Comparison of ENCODE assay signal across 15 cellular contexts in the genomic region with DNA sequence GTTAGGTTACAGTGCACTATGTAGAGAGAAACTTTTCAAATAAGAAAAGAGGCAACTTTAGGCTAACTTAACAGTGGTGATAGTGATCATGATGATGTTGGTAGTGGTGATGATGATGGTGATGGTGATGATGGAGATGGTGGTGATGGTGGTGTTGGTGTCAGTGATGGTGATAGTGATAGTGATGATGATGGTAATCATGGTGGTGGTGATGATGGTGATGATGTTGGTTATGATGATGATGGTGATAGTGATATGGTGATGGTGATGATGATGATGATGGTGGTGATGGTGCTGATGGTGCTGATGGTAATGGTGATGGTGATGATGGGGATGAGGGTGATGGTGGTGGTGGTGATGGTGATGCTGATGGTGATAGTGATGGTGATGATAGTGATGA.
DNase-seq lines count a peak whose midpoint lies in the region; ATAC-seq, FAIRE-seq and TF ChIP-seq lines count a peak whose summit lies in the region.
"Had no signal": no experiment of that assay in that cellular context is flagged by ENCODE, and none has a peak within 500 bp of the region (broad histone marks: within the 10 kb centered on the region; RNA-seq: fewer than 3 reads in every experiment).

No MANE protein-coding gene starts in this region.

- H3K79me1 ChIP-seq in H1 (ENCODE audit: low read depth, low read length): no peaks in the 10 kb centered on the region

- no peak overlapping the region for H4K5ac ChIP-seq in H1 (ENCODE audit: insufficient read length, low read depth, low read length)

- H4K20me1 ChIP-seq in H1 (replicated peaks in 1 of 2; ENCODE audit: control insufficient read depth in 1 of 2, insufficient read depth in 2 of 2, low read length in 2 of 2) (peaks cover 0 to 3% of the 10 kb centered on the region in 2 experiments), mammary epithelial cell (ENCODE audit: insufficient read depth, low read length) (no peaks in the 10 kb centered on the region)
- H4K20me1 ChIP-seq: BLaER1 had no signal

- intact Hi-C loops in CD8-positive, alpha-beta T cell (cut with DNase I, micrococcal nuclease): no loop called here
- intact Hi-C loops in mammary epithelial cell (cut with micrococcal nuclease): no loop called here

- dilution Hi-C loops in mammary epithelial cell (cut with HindIII; ENCODE audit: low sequenced_read_pairs): no loop called here

- H2BK15ac ChIP-seq in H1 (ENCODE audit: low read length): no peak overlapping the region

- no peak overlapping the region for H3K14ac ChIP-seq in H1 (ENCODE audit: insufficient read length)

- H2BK120ac ChIP-seq in H1 (replicated peaks; ENCODE audit: low read depth, low read length): no peak overlapping the region

- ATAC-seq in CD8-positive, alpha-beta T cell: no peak
- ATAC-seq in natural killer cell treated with Interleukin-12 subunit alpha and Interleukin-12 subunit beta and Interleukin-15 and Interleukin-18, amount 100 ng/mL, for 72 hours: no peak

- H3K36me3 ChIP-seq in CD8-positive, alpha-beta T cell (ENCODE audit: insufficient read depth, low read length): no peaks in the 10 kb centered on the region
- H3K36me3 ChIP-seq in H1 (ENCODE audit: control insufficient read depth in 2 of 4, insufficient read depth in 4 of 4, low read length in 3 of 4): no peaks in the 10 kb centered on the region
- H3K36me3 ChIP-seq in mammary epithelial cell (ENCODE audit: insufficient read depth, low read length): no peaks in the 10 kb centered on the region
- H3K36me3 ChIP-seq: BLaER1 had no signal

- H3K9me3 Mint-ChIP-seq in CD8-positive, alpha-beta T cell: peaks cover 4% of the 10 kb centered on the region
- peaks cover 12% of the 10 kb centered on the region for H3K9me3 Mint-ChIP-seq in natural killer cell treated with Interleukin-12 subunit alpha and Interleukin-12 subunit beta and Interleukin-15 and Interleukin-18, amount 100 ng/mL, for 72 hours

- TF ChIP-seq RAD21 in H1 (IDR thresholded peaks at IDR 0.05 in 1 of 2, conservative IDR thresholded peaks at IDR 0.05 in 1 of 2; ENCODE audit: low read depth in 2 of 2, low read length in 2 of 2): no peak

- no peaks in the 10 kb centered on the region for H3K79me2 ChIP-seq in H1 (ENCODE audit: control insufficient read depth in 1 of 2, insufficient read depth in 2 of 2, low read length in 2 of 2)
- H3K79me2 ChIP-seq in mammary epithelial cell (ENCODE audit: insufficient read depth, low read length): no peaks in the 10 kb centered on the region

- H2AFZ ChIP-seq in H1 (ENCODE audit: low read length): no peak overlapping the region
- H2AFZ ChIP-seq in mammary epithelial cell (ENCODE audit: low read depth, low read length): no peak overlapping the region

- POLR2A ChIA-PET in CD8-positive, alpha-beta T cell (lab: Charles Lee): no interaction called here
- POLR2A ChIA-PET in H1 (lab: Charles Lee; ENCODE audit: partially characterized antibody): no interaction called here

- no peaks in the 10 kb centered on the region for H3K9me3 ChIP-seq in CD8-positive, alpha-beta T cell (ENCODE audit: low read length)
- H3K9me3 ChIP-seq in H1 (ENCODE audit: insufficient read depth in 2 of 2, low read depth in 1 of 2, low read length in 1 of 2): no peaks in the 10 kb centered on the region; a peak in 1 of 4 replicates
- peaks cover 17% of the 10 kb centered on the region for H3K9me3 ChIP-seq in mammary epithelial cell (replicated peaks; ENCODE audit: insufficient read depth, low read length)

- peak overlapping the region; percentile 73 for H3K56ac ChIP-seq in H1 (replicated peaks; ENCODE audit: insufficient read length, low read depth, low read length)

- H3K27me3 ChIP-seq in CD8-positive, alpha-beta T cell (ENCODE audit: insufficient read depth, low read length): no peaks in the 10 kb centered on the region
- 0 out of 7 replicates have a peak, but pooled peaks cover 0 to 2% (median 0%) of the 10 kb centered on the region in 4 experiments for H3K27me3 ChIP-seq in H1 (replicated peaks in 1 of 4; ENCODE audit: control insufficient read depth in 3 of 4, extremely low read depth in 1 of 4, insufficient read depth in 3 of 4, low read length in 3 of 4)
- H3K27me3 ChIP-seq in mammary epithelial cell (ENCODE audit: insufficient read depth, low read length): no peaks in the 10 kb centered on the region
- H3K27me3 ChIP-seq: BLaER1 had no signal

- H3K4me1 Mint-ChIP-seq in CD8-positive, alpha-beta T cell (ENCODE audit: low read depth): peaks cover 15% of the 10 kb centered on the region
- H3K4me1 Mint-ChIP-seq in natural killer cell treated with Interleukin-12 subunit alpha and Interleukin-12 subunit beta and Interleukin-15 and Interleukin-18, amount 100 ng/mL, for 72 hours (ENCODE audit: low read depth in 2 of 2): peaks cover 17 to 22% of the 10 kb centered on the region in 2 donors

- in situ Hi-C loops in GM13976 (cut with MboI; ENCODE audit: low sequenced_read_pairs, unreplicated experiment) (no loop called here), mammary epithelial cell (cut with MboI; ENCODE audit: low sequenced_read_pairs in 2 of 2) (no loop called here)

- TF ChIP-seq POLR2A in H1 (IDR thresholded peaks at IDR 0.05; ENCODE audit: control extremely low read depth in 1 of 2, low read depth in 2 of 2, low read length in 2 of 2): no peak

- no peak overlapping the region for H3K18ac ChIP-seq in H1 (ENCODE audit: extremely low read depth, low read length)

- H3K4me1 ChIP-seq in CD8-positive, alpha-beta T cell (ENCODE audit: insufficient read depth, low read length): peaks cover 5% of the 10 kb centered on the region
- H3K4me1 ChIP-seq in H1 (replicated peaks in 1 of 4; ENCODE audit: control insufficient read depth in 3 of 4, insufficient read depth in 4 of 4, low read length in 3 of 4): peaks cover 0 to 3% (median 0%) of the 10 kb centered on the region in 4 experiments; a peak in 1 of 7 replicates
- H3K4me1 ChIP-seq in mammary epithelial cell (ENCODE audit: insufficient read depth, low read length): peaks cover 20% of the 10 kb centered on the region

- H3K4ac ChIP-seq in H1 (replicated peaks; ENCODE audit: insufficient read length, low read depth, low read length): no peak overlapping the region

- H4K8ac ChIP-seq in H1 (ENCODE audit: extremely low read depth, insufficient read depth, low read length): no peak overlapping the region; the same call in 1 of the 2 replicates

- H2BK20ac ChIP-seq in H1 (ENCODE audit: low read length): no peak overlapping the region

- peaks cover 4% of the 10 kb centered on the region; the same call in 1 of the 2 replicates for H3K23me2 ChIP-seq in H1 (ENCODE audit: low read depth, low read length)

- H3K23ac ChIP-seq in H1 (ENCODE audit: insufficient read length): no peak overlapping the region

- no TSS peak for BruUV-seq in mammary epithelial cell (replicated peaks; lab: Mats Ljungman, UMichigan)

- H2AK5ac ChIP-seq in H1 (ENCODE audit: low read depth, low read length): peak overlapping the region; percentile 68; the same call in 1 of the 2 replicates

- peak; percentile 88 for FAIRE-seq in HTR-8/SVneo (lab: Jason Lieb, UNC)
- no peak for FAIRE-seq in H1 (lab: Jason Lieb, UNC)
- FAIRE-seq: GM18507, H54 had no signal

- H2BK5ac ChIP-seq in H1 (ENCODE audit: low read depth, low read length): no peak overlapping the region

- H3K9ac ChIP-seq in H1 (replicated peaks in 1 of 4; ENCODE audit: extremely low read depth in 1 of 4, low read depth in 3 of 4, low read length in 3 of 4): no peak overlapping the region
- H3K9ac ChIP-seq in mammary epithelial cell (ENCODE audit: insufficient read depth, low read length): no peak overlapping the region
- H3K9ac ChIP-seq: BLaER1 had no signal

- H4K91ac ChIP-seq in H1 (replicated peaks; ENCODE audit: insufficient read length, low read length): no peak overlapping the region

- no peaks in the 10 kb centered on the region for H3K27me3 Mint-ChIP-seq in CD8-positive, alpha-beta T cell (ENCODE audit: low read depth)
- peaks cover 14 to 17% of the 10 kb centered on the region in 2 donors for H3K27me3 Mint-ChIP-seq in natural killer cell treated with Interleukin-12 subunit alpha and Interleukin-12 subunit beta and Interleukin-15 and Interleukin-18, amount 100 ng/mL, for 72 hours

- H3K4me2 ChIP-seq in H1 (ENCODE audit: insufficient read depth in 1 of 2, low read depth in 2 of 2, low read length in 2 of 2): no peak overlapping the region
- no peak overlapping the region for H3K4me2 ChIP-seq in mammary epithelial cell (ENCODE audit: insufficient read depth, low read depth, low read length)
- H3K4me2 ChIP-seq: BLaER1 had no signal

- no peaks in the 10 kb centered on the region for H3K36me3 Mint-ChIP-seq in CD8-positive, alpha-beta T cell
- peaks cover 15% of the 10 kb centered on the region for H3K36me3 Mint-ChIP-seq in natural killer cell treated with Interleukin-12 subunit alpha and Interleukin-12 subunit beta and Interleukin-15 and Interleukin-18, amount 100 ng/mL, for 72 hours

- no peak for DNase-seq in CD8-positive, alpha-beta T cell
- DNase-seq in HTR-8/SVneo (ENCODE audit: insufficient read length, low spot score): no peak
- DNase-seq in H1 (ENCODE audit: low read depth in 1 of 2, low spot score in 2 of 2): no peak
- no peak for DNase-seq in natural killer cell treated with Interleukin-12 subunit alpha and Interleukin-12 subunit beta and Interleukin-15 and Interleukin-18, amount 100 ng/mL, for 72 hours (ENCODE audit: low spot score)
- no peak for DNase-seq in SHP77 (lab: John Stamatoyannopoulos, UW)
- no peak for DNase-seq in NCI-H774 (lab: John Stamatoyannopoulos, UW)
- DNase-seq in GM13976 (ENCODE audit: low spot score): no peak
- no peak for DNase-seq in mammary epithelial cell
- DNase-seq: 8988T, AML-193, DMS53, GF-D8 had no signal

- no peak overlapping the region for H2BK12ac ChIP-seq in H1 (ENCODE audit: low read depth, low read length)

- H3K27ac Mint-ChIP-seq in CD8-positive, alpha-beta T cell: peak overlapping the region; percentile 10
- H3K27ac Mint-ChIP-seq in natural killer cell treated with Interleukin-12 subunit alpha and Interleukin-12 subunit beta and Interleukin-15 and Interleukin-18, amount 100 ng/mL, for 72 hours: no peak overlapping the region

- TF ChIP-seq CTCF in CD8-positive, alpha-beta T cell (IDR thresholded peaks at IDR 0.05): no peak
- TF ChIP-seq CTCF in H1 (IDR thresholded peaks at IDR 0.05; ENCODE audit: control extremely low read depth in 1 of 3, insufficient read depth in 1 of 3, low read depth in 1 of 3, low read length in 3 of 3) (no peak), GM13976 (IDR thresholded peaks at IDR 0.05; ENCODE audit: borderline replicate concordance, control extremely low read depth, extremely low read depth, insufficient read depth, missing control alignments) (no peak), mammary epithelial cell (conservative IDR thresholded peaks at IDR 0.05 in 1 of 2, IDR thresholded peaks at IDR 0.05 in 1 of 2; ENCODE audit: extremely low read depth in 1 of 2, insufficient read depth in 1 of 2, low read depth in 1 of 2, low read length in 2 of 2) (no peak)

- no peak overlapping the region for H3K4me3 Mint-ChIP-seq in CD8-positive, alpha-beta T cell
- peak overlapping the region; percentile 2 for H3K4me3 Mint-ChIP-seq in natural killer cell treated with Interleukin-12 subunit alpha and Interleukin-12 subunit beta and Interleukin-15 and Interleukin-18, amount 100 ng/mL, for 72 hours

- no peak overlapping the region for H3K4me3 ChIP-seq in CD8-positive, alpha-beta T cell (ENCODE audit: low read depth, low read length)
- H3K4me3 ChIP-seq in H1 (ENCODE audit: extremely low read depth in 1 of 4, insufficient read depth in 2 of 4, low read depth in 3 of 4, low read length in 4 of 4) (no peak overlapping the region), mammary epithelial cell (replicated peaks in 1 of 3; ENCODE audit: insufficient read depth in 1 of 3, low read depth in 2 of 3, low read length in 3 of 3) (no peak overlapping the region)
- H3K4me3 ChIP-seq: BLaER1 had no signal

- TF ChIP-seq EP300 in H1 (IDR thresholded peaks at IDR 0.05; ENCODE audit: borderline replicate concordance in 1 of 2, low read depth in 2 of 2, low read length in 2 of 2): no peak

- CTCF ChIA-PET in CD8-positive, alpha-beta T cell (lab: Charles Lee): no interaction called here
- CTCF ChIA-PET in H1 (lab: Charles Lee; ENCODE audit: partially characterized antibody) (no interaction called here), mammary epithelial cell (lab: Charles Lee; ENCODE audit: low non-redundant PET) (no interaction called here)

- H3K27ac ChIP-seq in CD8-positive, alpha-beta T cell (ENCODE audit: low read depth, low read length): no peak overlapping the region
- no peak overlapping the region for H3K27ac ChIP-seq in H1 (ENCODE audit: low read depth, low read length)
- H3K27ac ChIP-seq in mammary epithelial cell (ENCODE audit: insufficient read depth, low read depth, low read length): no peak overlapping the region
- H3K27ac ChIP-seq: BLaER1 had no signal
